18 cellular contexts compared by ENCODE assay signal in genomic region chr18:46262856-46263255, GRCh38.
DNase-seq lines count a peak whose midpoint lies in the region; ATAC-seq and TF ChIP-seq lines count a peak whose summit lies in the region.
"Had no signal": no experiment of that assay in that cellular context is flagged by ENCODE, and none has a peak within 500 bp of the region (broad histone marks: within the 10 kb centered on the region; RNA-seq: fewer than 3 reads in every experiment).

No MANE protein-coding gene starts in this region.

- no peaks in the 10 kb centered on the region for H3K9me2 ChIP-seq in GM23338 (ENCODE audit: insufficient read depth)

- peaks cover 12% of the 10 kb centered on the region; the same call in 1 of the 2 replicates for H3K79me2 ChIP-seq in GM23338 (replicated peaks; ENCODE audit: insufficient read depth)

- no peaks in the 10 kb centered on the region for H3K9me3 Mint-ChIP-seq in activated T-cell treated with anti-CD3 and anti-CD28 coated beads, Interleukin-2, amount 50 U/mL, for 24 hours
- no peaks in the 10 kb centered on the region for H3K9me3 Mint-ChIP-seq in GM23338
- no peaks in the 10 kb centered on the region for H3K9me3 Mint-ChIP-seq in effector memory CD8-positive, alpha-beta T cell
- no peaks in the 10 kb centered on the region for H3K9me3 Mint-ChIP-seq in naive B cell
- H3K9me3 Mint-ChIP-seq in mesothelial cell of epicardium, result no peaks in the 10 kb centered on the region
- H3K9me3 Mint-ChIP-seq: immature natural killer cell, nephron had no signal

- no peak for DNase-seq in activated T-cell treated with anti-CD3 and anti-CD28 coated beads, Interleukin-2, amount 50 U/mL, for 24 hours
- no peak for DNase-seq in activated T-cell treated with anti-CD3 and anti-CD28 coated beads for 4 hours
- no peak for DNase-seq in GM23338 (ENCODE audit: low spot score)
- no peak for DNase-seq in effector memory CD8-positive, alpha-beta T cell
- no peak for DNase-seq in naive B cell
- DNase-seq in mesothelial cell of epicardium (ENCODE audit: low spot score in 2 of 2, unreplicated experiment in 2 of 2), result no peak
- DNase-seq: activated CD8-positive, alpha-beta memory T cell treated with anti-CD3 and anti-CD28 coated beads for 24 hours; amniotic stem cell; HCEC 1CT; immature natural killer cell; NCI-H1417; NCI-H69; posterior cingulate gyrus; stomach had no signal

- peaks cover 71% of the 10 kb centered on the region for H3K4me1 ChIP-seq in GM23338 (ENCODE audit: insufficient read depth)

- H3K4me2 ChIP-seq in GM23338, result peak overlapping the region; percentile 50

- H4K20me1 ChIP-seq in GM23338 (replicated peaks; ENCODE audit: insufficient read depth), result no peaks in the 10 kb centered on the region

- no peak overlapping the region for H3K27ac ChIP-seq in GM23338 (ENCODE audit: low read depth)
- H3K27ac ChIP-seq: stomach, VCaP had no signal

- TF ChIP-seq CTCF in GM23338 (conservative IDR thresholded peaks at IDR 0.05; ENCODE audit: low read depth in 2 of 2), result no peak
- TF ChIP-seq CTCF in mesothelial cell of epicardium (IDR thresholded peaks at IDR 0.05; ENCODE audit: unreplicated experiment), result no peak

- no peaks in the 10 kb centered on the region for H3K27me3 Mint-ChIP-seq in activated T-cell treated with anti-CD3 and anti-CD28 coated beads, Interleukin-2, amount 50 U/mL, for 24 hours
- H3K27me3 Mint-ChIP-seq in GM23338 (ENCODE audit: insufficient read depth, low read depth, poor library complexity), result peaks cover 3% of the 10 kb centered on the region
- no peaks in the 10 kb centered on the region for H3K27me3 Mint-ChIP-seq in effector memory CD8-positive, alpha-beta T cell
- H3K27me3 Mint-ChIP-seq in naive B cell, result no peaks in the 10 kb centered on the region
- no peaks in the 10 kb centered on the region for H3K27me3 Mint-ChIP-seq in mesothelial cell of epicardium (ENCODE audit: low read depth)

- H3K4me1 Mint-ChIP-seq in activated T-cell treated with anti-CD3 and anti-CD28 coated beads, Interleukin-2, amount 50 U/mL, for 24 hours (ENCODE audit: low read depth), result peaks cover 70% of the 10 kb centered on the region
- H3K4me1 Mint-ChIP-seq in GM23338, result peaks cover 82% of the 10 kb centered on the region
- peaks cover 21 to 29% of the 10 kb centered on the region in 2 donors for H3K4me1 Mint-ChIP-seq in effector memory CD8-positive, alpha-beta T cell (ENCODE audit: low read depth in 2 of 2)
- H3K4me1 Mint-ChIP-seq in naive B cell, result peaks cover 14 to 29% (median 18%) of the 10 kb centered on the region in 3 donors
- peaks cover 26% of the 10 kb centered on the region for H3K4me1 Mint-ChIP-seq in mesothelial cell of epicardium

- peak overlapping the region; percentile 67 for H3K27ac Mint-ChIP-seq in activated T-cell treated with anti-CD3 and anti-CD28 coated beads, Interleukin-2, amount 50 U/mL, for 24 hours
- H3K27ac Mint-ChIP-seq in GM23338, result peak overlapping the region; percentile 78
- peak overlapping the region; percentile 41 to 73 for H3K27ac Mint-ChIP-seq in effector memory CD8-positive, alpha-beta T cell
- peak overlapping the region in 4 of 6 donors; percentile 50 to 82 (median 58) for H3K27ac Mint-ChIP-seq in naive B cell
- no peak overlapping the region for H3K27ac Mint-ChIP-seq in mesothelial cell of epicardium
- H3K27ac Mint-ChIP-seq: nephron had no signal

- H3K4me3 Mint-ChIP-seq in activated T-cell treated with anti-CD3 and anti-CD28 coated beads, Interleukin-2, amount 50 U/mL, for 24 hours, result no peak overlapping the region
- no peak overlapping the region for H3K4me3 Mint-ChIP-seq in GM23338
- H3K4me3 Mint-ChIP-seq in effector memory CD8-positive, alpha-beta T cell, result no peak overlapping the region
- H3K4me3 Mint-ChIP-seq in naive B cell, result no peak overlapping the region
- no peak overlapping the region for H3K4me3 Mint-ChIP-seq in mesothelial cell of epicardium
- H3K4me3 Mint-ChIP-seq: immature natural killer cell, nephron had no signal

- no peak overlapping the region for H2AFZ ChIP-seq in GM23338

- H3K4me3 ChIP-seq in GM23338, result no peak overlapping the region
- H3K4me3 ChIP-seq: stomach had no signal

- no peaks in the 10 kb centered on the region for H3F3A ChIP-seq in GM23338 (replicated peaks; ENCODE audit: low read depth)

- no peak for ATAC-seq in GM23338
- no peak for ATAC-seq in effector memory CD8-positive, alpha-beta T cell (replicated peaks)
- ATAC-seq in naive B cell (ENCODE audit: low read depth in 2 of 2), result no peak
- ATAC-seq in GM19463 (IDR thresholded peaks at IDR 0.05; ENCODE audit: unreplicated experiment), result no peak
- ATAC-seq in HG02759 (IDR thresholded peaks at IDR 0.05; ENCODE audit: unreplicated experiment), result no peak

- no peaks in the 10 kb centered on the region for H3K36me3 ChIP-seq in GM23338 (ENCODE audit: insufficient read depth)

- no peaks in the 10 kb centered on the region for H3K27me3 ChIP-seq in GM23338 (ENCODE audit: insufficient read depth)
- H3K27me3 ChIP-seq: stomach had no signal

- H3K36me3 Mint-ChIP-seq in activated T-cell treated with anti-CD3 and anti-CD28 coated beads, Interleukin-2, amount 50 U/mL, for 24 hours (ENCODE audit: low read depth), result peaks cover 90% of the 10 kb centered on the region
- H3K36me3 Mint-ChIP-seq in GM23338 (ENCODE audit: low read depth) (peaks cover 8% of the 10 kb centered on the region; the same call in 1 of the 3 replicates), naive B cell (peaks cover 14 to 23% of the 10 kb centered on the region in 2 donors), mesothelial cell of epicardium (peaks cover 9% of the 10 kb centered on the region)
- H3K36me3 Mint-ChIP-seq in effector memory CD8-positive, alpha-beta T cell (ENCODE audit: insufficient read depth), result peaks cover 46% of the 10 kb centered on the region

TF ChIP-seq in GM23338, 12 proteins besides CTCF, POLR2A, EP300 and RAD21 (continues in another document):
- TF ChIP-seq ETS1 (IDR thresholded peaks at IDR 0.05) (no peak), ZNF331 (CRISPR knock-in tag; IDR thresholded peaks at IDR 0.05; ENCODE audit: low read depth) (no peak), EZH2 (IDR thresholded peaks at IDR 0.05; ENCODE audit: low read depth, unreplicated experiment) (no peak), POLR2AphosphoS5 (IDR thresholded peaks at IDR 0.05; ENCODE audit: low read depth) (no peak)
